Comparison of ENCODE assay signal across 11 cellular contexts in the genomic region with DNA sequence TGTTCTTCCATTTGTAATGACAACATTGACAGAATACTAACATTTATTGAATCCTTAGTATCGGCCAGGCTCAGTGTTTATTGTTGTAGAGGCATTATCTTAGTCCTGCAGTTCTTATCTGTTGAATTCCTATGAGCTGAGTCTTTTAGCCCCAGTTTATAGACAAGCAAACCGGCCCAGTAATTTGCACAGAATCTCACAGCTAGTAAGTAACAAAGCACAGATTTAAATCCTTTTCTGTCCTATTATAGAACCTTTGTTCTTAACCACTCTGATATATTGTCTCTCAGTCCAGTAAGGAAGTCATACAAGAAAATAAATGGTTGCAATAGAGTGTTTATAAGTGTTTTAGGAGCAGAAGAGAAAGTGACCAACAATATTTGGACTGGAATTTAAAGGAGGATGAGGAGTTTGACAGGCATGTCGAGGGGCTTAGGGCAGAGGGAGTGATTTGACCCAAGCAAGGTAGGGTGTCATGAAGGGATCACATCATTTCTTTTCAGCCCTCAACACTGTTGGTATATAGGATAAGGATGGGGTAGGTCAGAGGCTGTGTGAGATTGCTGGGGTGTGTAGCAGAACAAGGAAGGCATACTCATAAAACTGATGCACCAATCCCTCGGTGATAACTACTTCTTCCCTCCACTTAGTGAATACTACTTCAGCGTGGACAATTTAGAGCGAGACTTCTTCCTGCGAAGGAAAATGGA. TPM values are rescaled to one million over a fixed set of nuclear protein-coding genes. Genes with fewer than 3 reads are reported as not detected.
A peak's percentile ranks its signal among the peaks of the same experiment; 100 is the strongest.
DNase-seq lines count a peak whose midpoint lies in the region; ATAC-seq and TF ChIP-seq lines count a peak whose summit lies in the region.
"Had no signal": no experiment of that assay in that cellular context is flagged by ENCODE, and none has a peak within 500 bp of the region (broad histone marks: within the 10 kb centered on the region; RNA-seq: fewer than 3 reads in every experiment).

No MANE protein-coding gene starts in this region.

- H3K4me3 ChIP-seq in AG09309 (ENCODE audit: control insufficient read depth, low read depth, low read length) (no peak overlapping the region), IMR-90 (ENCODE audit: insufficient read depth, low read depth, low read length) (no peak overlapping the region)
- H3K4me3 ChIP-seq in naive thymus-derived CD4-positive, alpha-beta T cell (ENCODE audit: low read length) = no peak overlapping the region
- H3K4me3 ChIP-seq: esophagus squamous epithelium had no signal

- H2AK5ac ChIP-seq in IMR-90 (ENCODE audit: low read depth, low read length) = peak overlapping the region; percentile 71

- 0 out of 2 replicates have a peak overlapping the region, but pooled peaks have one; percentile 38 for H2BK20ac ChIP-seq in IMR-90 (ENCODE audit: low read depth, low read length)

- TF ChIP-seq POLR2A in IMR-90 (IDR thresholded peaks at IDR 0.05; ENCODE audit: low read depth, low read length) = no peak

- H3K23ac ChIP-seq in IMR-90 (ENCODE audit: low read depth, low read length) = peak overlapping the region; percentile 15; the same call in 1 of the 2 replicates

- H3K4ac ChIP-seq in IMR-90 (ENCODE audit: low read depth, low read length) = peak overlapping the region; percentile 66

- H3K4me1 ChIP-seq in IMR-90 (ENCODE audit: control insufficient read depth, insufficient read depth, low read length) = peaks cover 22% of the 10 kb centered on the region
- H3K4me1 ChIP-seq in naive thymus-derived CD4-positive, alpha-beta T cell (ENCODE audit: control insufficient read depth in 2 of 2, insufficient read depth in 2 of 2, low read length in 2 of 2) = no peaks in the 10 kb centered on the region
- H3K4me1 ChIP-seq: esophagus squamous epithelium had no signal

- in situ Hi-C loops in IMR-90 (cut with MboI; ENCODE audit: low sequenced_read_pairs) = no loop called here

- H2BK120ac ChIP-seq in IMR-90 (ENCODE audit: low read depth, low read length) = peak overlapping the region; percentile 46; the same call in 1 of the 2 replicates

- TF ChIP-seq CTCF in AG09309 (IDR thresholded peaks at IDR 0.05; ENCODE audit: control insufficient read depth, insufficient read depth, low read depth, low read length, missing control alignments) = no peak
- TF ChIP-seq CTCF in IMR-90 (conservative IDR thresholded peaks at IDR 0.05; ENCODE audit: low read depth, low read length) = no peak
- no peak for TF ChIP-seq CTCF in endothelial cell (IDR thresholded peaks at IDR 0.05; ENCODE audit: unreplicated experiment)

- no peaks in the 10 kb centered on the region for H3K9me3 Mint-ChIP-seq in endothelial cell (ENCODE audit: unreplicated experiment)
- no peaks in the 10 kb centered on the region for H3K9me3 Mint-ChIP-seq in naive thymus-derived CD4-positive, alpha-beta T cell
- H3K9me3 Mint-ChIP-seq: central memory CD8-positive, alpha-beta T cell had no signal

- no peak overlapping the region; the same call in 2 of the 3 replicates for H2BK15ac ChIP-seq in IMR-90 (ENCODE audit: low read depth, low read length)

- no peak for TF ChIP-seq RAD21 in IMR-90 (IDR thresholded peaks at IDR 0.05; ENCODE audit: low read length)

- CTCF ChIA-PET in IMR-90 (lab: Yijun Ruan, JAX) = interaction anchor here (0.5 to 1.1 kb wide), 3 partner anchors 8 to 132 kb away, joined by 3 to 5 read pairs (median 4); no protein-coding TSS in a partner anchor
- CTCF ChIA-PET in naive thymus-derived CD4-positive, alpha-beta T cell (lab: Charles Lee) = interaction anchor here (0.6 kb wide), 1 partner anchor 42 kb away, joined by 3 read pairs; no protein-coding TSS in a partner anchor

- no peak overlapping the region; the same call in 1 of the 2 replicates for H4K91ac ChIP-seq in IMR-90 (ENCODE audit: insufficient read depth, low read depth, low read length)

- no peak overlapping the region for H2AFZ ChIP-seq in IMR-90 (replicated peaks; ENCODE audit: low read length, poor library complexity)

- dilution Hi-C loops in IMR-90 (cut with HindIII; ENCODE audit: low sequenced_read_pairs, unreplicated experiment) = no loop called here

- peak overlapping the region; percentile 34; the same call in 1 of the 2 replicates for H3K14ac ChIP-seq in IMR-90 (replicated peaks; ENCODE audit: low read depth, low read length)

- ATAC-seq in IMR-90 (ENCODE audit: low read depth) (peak; percentile 88), HG03039 (IDR thresholded peaks at IDR 0.05; ENCODE audit: unreplicated experiment) (no peak)
- no peak for ATAC-seq in naive thymus-derived CD4-positive, alpha-beta T cell

- peak overlapping the region; percentile 53 for H3K4me2 ChIP-seq in IMR-90 (ENCODE audit: low read depth, low read length)

- H4K20me1 ChIP-seq in IMR-90 (ENCODE audit: insufficient read depth, low read length) = peaks cover 56% of the 10 kb centered on the region

- H3K27ac Mint-ChIP-seq in endothelial cell (ENCODE audit: unreplicated experiment) = peak overlapping the region; percentile 3
- peak overlapping the region in 5 of 9 donors; percentile 1 to 50 (median 8) for H3K27ac Mint-ChIP-seq in naive thymus-derived CD4-positive, alpha-beta T cell

- H3K4me1 Mint-ChIP-seq in endothelial cell (ENCODE audit: unreplicated experiment) = peaks cover 20% of the 10 kb centered on the region
- H3K4me1 Mint-ChIP-seq in naive thymus-derived CD4-positive, alpha-beta T cell = peaks cover 0 to 12% (median 7%) of the 10 kb centered on the region in 7 donors

- H3K27ac ChIP-seq in IMR-90 (ENCODE audit: insufficient read depth, low read length) = peak overlapping the region; percentile 56; the same call in 1 of the 2 replicates
- H3K27ac ChIP-seq in naive thymus-derived CD4-positive, alpha-beta T cell (ENCODE audit: low read depth, low read length) = no peak overlapping the region
- H3K27ac ChIP-seq: esophagus squamous epithelium had no signal

- no peaks in the 10 kb centered on the region for H3K27me3 ChIP-seq in IMR-90 (ENCODE audit: control insufficient read depth, insufficient read depth, low read length)
- H3K27me3 ChIP-seq in naive thymus-derived CD4-positive, alpha-beta T cell (ENCODE audit: control insufficient read depth in 2 of 2, insufficient read depth in 2 of 2, low read length in 2 of 2) = no peaks in the 10 kb centered on the region
- H3K27me3 ChIP-seq: esophagus squamous epithelium had no signal

- peaks cover 34% of the 10 kb centered on the region for H3K36me3 ChIP-seq in IMR-90 (ENCODE audit: control insufficient read depth, insufficient read depth, low read length)
- peaks cover 10 to 83% (median 13%) of the 10 kb centered on the region in 3 experiments for H3K36me3 ChIP-seq in naive thymus-derived CD4-positive, alpha-beta T cell (ENCODE audit: control insufficient read depth in 2 of 3, insufficient read depth in 3 of 3, low read length in 3 of 3)

- peak overlapping the region; percentile 64; the same call in 1 of the 2 replicates for H3K18ac ChIP-seq in IMR-90 (ENCODE audit: low read depth, low read length)

- BruUV-seq in IMR-90 (replicated peaks; lab: Mats Ljungman, UMichigan) = no TSS peak

- DNase-seq in AG09309 (ENCODE audit: low read depth) (peak; percentile 27), IMR-90 (peak; percentile 85), endothelial cell (ENCODE audit: low spot score) (no peak), NCI-H1048 (lab: John Stamatoyannopoulos, UW) (no peak), Kasumi-1 (lab: John Stamatoyannopoulos, UW) (no peak), OCI-M2 (lab: John Stamatoyannopoulos, UW; ENCODE audit: unreplicated experiment) (no peak)
- no peak for DNase-seq in naive thymus-derived CD4-positive, alpha-beta T cell
- DNase-seq: esophagus squamous epithelium had no signal

- H4K8ac ChIP-seq in IMR-90 (ENCODE audit: low read depth in 2 of 2, low read length in 2 of 2) = peak overlapping the region in 1 of 2 experiments; percentile 6; a peak in 1 of 4 replicates

- intact Hi-C loops in IMR-90 (cut with micrococcal nuclease) = loop anchor here (2.0 kb wide), 2 partner anchors 38 to 62 kb away; no protein-coding TSS in a partner anchor
- intact Hi-C loops in naive thymus-derived CD4-positive, alpha-beta T cell (cut with micrococcal nuclease) = loop anchor here in 1 of 2 donors (5.0 kb wide), 1 partner anchor 37 kb away; the partner anchor contains the start of gene LARP1

- H4K5ac ChIP-seq in IMR-90 (ENCODE audit: low read depth, low read length) = no peak overlapping the region

- H2BK5ac ChIP-seq in IMR-90 (ENCODE audit: low read depth, low read length, poor library complexity, severe bottlenecking) = peak overlapping the region; percentile 39

- H2AK9ac ChIP-seq in IMR-90 (replicated peaks; ENCODE audit: low read depth, low read length, poor library complexity) = peak overlapping the region; percentile 22

- POLR2A ChIA-PET in IMR-90 (lab: Charles Lee; ENCODE audit: unreplicated experiment) = no interaction called here
- POLR2A ChIA-PET in naive thymus-derived CD4-positive, alpha-beta T cell (lab: Charles Lee) = no interaction called here

- peaks cover 39% of the 10 kb centered on the region for H3K9me1 ChIP-seq in IMR-90 (ENCODE audit: insufficient read depth, low read length)

- peaks cover 39% of the 10 kb centered on the region for H3K36me3 Mint-ChIP-seq in endothelial cell (ENCODE audit: low read depth, unreplicated experiment)
- H3K36me3 Mint-ChIP-seq in naive thymus-derived CD4-positive, alpha-beta T cell = peaks cover 6 to 42% (median 16%) of the 10 kb centered on the region in 5 donors

- H3K79me1 ChIP-seq in IMR-90 (ENCODE audit: low read depth in 1 of 2, low read length in 2 of 2) = peaks cover 33 to 75% of the 10 kb centered on the region in 2 experiments

- H3K56ac ChIP-seq in IMR-90 (ENCODE audit: extremely low read depth, insufficient read depth, low read length) = no peak overlapping the region

- no CpG with 5 or more reads among the region's 7 CpGs for WGBS in IMR-90 (ENCODE audit: extremely low coverage in 2 of 2, insufficient read length in 1 of 2), 2 experiments

- no peaks in the 10 kb centered on the region for H3K9me3 ChIP-seq in IMR-90 (ENCODE audit: control insufficient read depth, insufficient read depth, low read length)
- no peaks in the 10 kb centered on the region for H3K9me3 ChIP-seq in naive thymus-derived CD4-positive, alpha-beta T cell (ENCODE audit: control insufficient read depth in 2 of 3, low read length in 3 of 3)
- H3K9me3 ChIP-seq: esophagus squamous epithelium had no signal

- H3K9ac ChIP-seq in IMR-90 (ENCODE audit: low read depth, low read length) = no peak overlapping the region

- H3K27me3 Mint-ChIP-seq in endothelial cell (ENCODE audit: unreplicated experiment) = peaks cover 2% of the 10 kb centered on the region
- H3K27me3 Mint-ChIP-seq in naive thymus-derived CD4-positive, alpha-beta T cell = no peaks in the 10 kb centered on the region
- H3K27me3 Mint-ChIP-seq: central memory CD8-positive, alpha-beta T cell had no signal

- H3K4me3 Mint-ChIP-seq in endothelial cell (ENCODE audit: unreplicated experiment) = no peak overlapping the region
- no peak overlapping the region for H3K4me3 Mint-ChIP-seq in naive thymus-derived CD4-positive, alpha-beta T cell
- H3K4me3 Mint-ChIP-seq: central memory CD8-positive, alpha-beta T cell had no signal

RNA-seq across cellular contexts. Expression of gene LARP1, which starts 39.5 kb away (rescaled TPM):
- total RNA-seq in IMR-90 (2012; rRNA removed) (41.9 and 47.3 TPM in 2 replicates), endothelial cell (ENCODE audit: unreplicated experiment) (198 TPM)
- 70.3 and 77.4 TPM in 2 replicates for polyA plus RNA-seq in IMR-90 (2012; rRNA removed)
- 55.0 and 59.6 TPM in 2 replicates for polyA plus RNA-seq in IMR-90 (2012; cell fraction: cytosol; rRNA removed)
- 78.4 and 111 TPM in 2 replicates for polyA plus RNA-seq in IMR-90 (2012; cell fraction: nucleus; rRNA removed; ENCODE audit: low replicate concordance)
- total RNA-seq in naive thymus-derived CD4-positive, alpha-beta T cell = 100 to 1,000 TPM; 127 to 217 (median 176) TPM
- polyA plus RNA-seq in naive thymus-derived CD4-positive, alpha-beta T cell = 10 to 100 TPM; 12.2 to 28.0 TPM

RNA-seq across cellular contexts. Expression of gene FAXDC2, which starts 55.7 kb away (rescaled TPM):
- total RNA-seq in IMR-90 (2012; rRNA removed) (4.2 and 4.3 TPM in 2 replicates), endothelial cell (ENCODE audit: unreplicated experiment) (9.3 TPM)
- 8.1 and 8.9 TPM in 2 replicates for polyA plus RNA-seq in IMR-90 (2012; rRNA removed)
- 3.1 and 6.5 TPM in 2 replicates for polyA plus RNA-seq in IMR-90 (2012; cell fraction: cytosol; rRNA removed)
- 7.3 and 16.5 TPM in 2 replicates for polyA plus RNA-seq in IMR-90 (2012; cell fraction: nucleus; rRNA removed; ENCODE audit: low replicate concordance)
- total RNA-seq in naive thymus-derived CD4-positive, alpha-beta T cell = 1 to 10 TPM in 1 of 5 experiments, under 1 TPM in 1, not detected in 3; 0.49 to 1.9 TPM
- polyA plus RNA-seq in naive thymus-derived CD4-positive, alpha-beta T cell = under 1 TPM; 0.30 to 0.32 TPM
- total RNA-seq: NCI-H460 had no signal

Comparison
In these comparisons a context has a peak if more than half of its experiments do, and no peak if none do; other contexts are left out.
1. DNase-seq: peak in AG09309 (single experiment) and IMR-90 (single experiment); none in endothelial cell (single experiment), naive thymus-derived CD4-positive, alpha-beta T cell (0 of 9), NCI-H1048 (single experiment), Kasumi-1 (0 of 2) and OCI-M2 (single experiment).